In the genomic region with DNA sequence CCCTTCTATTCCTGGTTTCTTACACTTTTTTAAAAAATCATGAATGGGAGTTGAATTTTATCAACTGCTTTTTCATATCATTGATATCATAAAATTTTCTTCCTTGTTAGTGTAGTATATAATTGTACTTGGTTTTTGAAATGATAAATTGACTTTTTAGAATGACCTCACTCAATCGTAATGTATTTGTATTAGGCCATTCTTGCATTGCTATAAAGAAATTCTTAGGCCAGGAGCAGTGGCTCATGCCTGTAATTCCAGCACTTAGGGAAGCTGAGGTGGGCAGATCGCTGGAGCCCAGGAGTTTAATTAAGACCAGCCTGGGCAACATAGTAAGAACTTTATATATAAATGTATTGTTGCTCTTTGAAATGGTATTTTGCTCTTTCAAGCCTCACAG, we compare ENCODE assay signal across 21 cellular contexts. TPM values are rescaled to one million over a fixed set of nuclear protein-coding genes. Genes with fewer than 3 reads are reported as not detected.
DNase-seq lines count a peak whose midpoint lies in the region; ATAC-seq, FAIRE-seq and TF ChIP-seq lines count a peak whose summit lies in the region.
"Had no signal": no experiment of that assay in that cellular context is flagged by ENCODE, and none has a peak within 500 bp of the region (broad histone marks: within the 10 kb centered on the region; RNA-seq: fewer than 3 reads in every experiment).

No MANE protein-coding gene starts in this region.

- no peaks in the 10 kb centered on the region for H3K9me2 ChIP-seq in GM23248 (ENCODE audit: insufficient read depth)

- no peak overlapping the region for H3K27ac ChIP-seq in GM23248
- H3K27ac ChIP-seq in astrocyte (ENCODE audit: low read depth, low read length): no peak overlapping the region

- H3K9me3 ChIP-seq in GM23248 (ENCODE audit: low read depth): no peaks in the 10 kb centered on the region
- H3K9me3 ChIP-seq in astrocyte (ENCODE audit: insufficient read depth, low read depth, low read length): no peaks in the 10 kb centered on the region
- H3K9me3 ChIP-seq: BE2C had no signal

- H3K27me3 ChIP-seq in GM23248 (replicated peaks; ENCODE audit: insufficient read depth) (no peaks in the 10 kb centered on the region), astrocyte (ENCODE audit: insufficient read depth, low read length) (no peaks in the 10 kb centered on the region)
- H3K27me3 ChIP-seq: BE2C had no signal

- H3F3A ChIP-seq in GM23248 (ENCODE audit: insufficient read depth): peaks cover 9% of the 10 kb centered on the region

- peaks cover 94% of the 10 kb centered on the region for H3K79me2 ChIP-seq in GM23248 (ENCODE audit: insufficient read depth)
- peaks cover 47% of the 10 kb centered on the region for H3K79me2 ChIP-seq in astrocyte (ENCODE audit: insufficient read depth, low read length)

- peaks cover under 1% of the 10 kb centered on the region for H3K4me1 Mint-ChIP-seq in astrocyte (ENCODE audit: low read depth, unreplicated experiment)

- no peaks in the 10 kb centered on the region for H4K20me1 ChIP-seq in GM23248 (ENCODE audit: insufficient read depth)
- H4K20me1 ChIP-seq in astrocyte (ENCODE audit: insufficient read depth, low read length): peaks cover 9% of the 10 kb centered on the region

- H3K27ac Mint-ChIP-seq in astrocyte (ENCODE audit: unreplicated experiment): no peak overlapping the region
- H3K27ac Mint-ChIP-seq: CD4-positive, CD25-positive, alpha-beta regulatory T cell; H9 had no signal

- WGBS in GM23248 (ENCODE audit: low coverage in 1 of 2, low lambda C conversion rate in 2 of 2, missing lambda C conversion rate in 2 of 2), 2 experiments: 98% methylated on average over 2 of the region's 2 CpGs

- in situ Hi-C loops in GM23248 (cut with MboI): loop anchor here (25.0 kb wide), 1 partner anchor 422 kb away; no protein-coding TSS in a partner anchor

- H2AFZ ChIP-seq in GM23248 (no peak overlapping the region), astrocyte (ENCODE audit: low read depth, low read length) (no peak overlapping the region)

- no peak overlapping the region for H3K4me3 Mint-ChIP-seq in astrocyte (ENCODE audit: unreplicated experiment)
- H3K4me3 Mint-ChIP-seq: CD4-positive, CD25-positive, alpha-beta regulatory T cell; CD8-positive, alpha-beta memory T cell; H9 had no signal

- DNase-seq in GM23248 (peak; percentile 15), astrocyte (ENCODE audit: low read depth) (peak; percentile 19), iris pigment epithelial cell (ENCODE audit: low read depth) (peak; percentile 22)
- DNase-seq in stimulated activated naive CD8-positive, alpha-beta T cell treated with anti-CD3 and anti-CD28 coated beads, Interleukin-15, Interleukin-2, amounts not matched to agents 100 U/mL and 50 U/mL, for 24 hours: no peak
- DNase-seq: ACHN; BE2C; C1 segment of cervical spinal cord; CD4-positive, CD25-positive, alpha-beta regulatory T cell; CD8-positive, alpha-beta memory T cell; COR-L47; DMS 273 treated with DMSO at 0.1 percent for 48 hours; DMS53; DND-41; GDM1; H9 had no signal

- TF ChIP-seq CTCF in astrocyte (IDR thresholded peaks at IDR 0.05; ENCODE audit: insufficient read depth, low read depth, low read length): no peak

- H3K4me2 ChIP-seq in GM23248 (ENCODE audit: unreplicated experiment) (no peak overlapping the region), astrocyte (ENCODE audit: low read length) (no peak overlapping the region)

- no peak overlapping the region for H3K4me3 ChIP-seq in GM23248
- no peak overlapping the region for H3K4me3 ChIP-seq in astrocyte (ENCODE audit: insufficient read depth, low read depth, low read length)

- peak; percentile 20 for FAIRE-seq in astrocyte (lab: Jason Lieb, UNC)
- FAIRE-seq: GM12892, GM18507, H1 had no signal

- H3K36me3 ChIP-seq in GM23248 (ENCODE audit: low read depth) (peaks cover 13% of the 10 kb centered on the region; the same call in 1 of the 2 replicates), astrocyte (ENCODE audit: insufficient read depth, low read length) (peaks cover 6% of the 10 kb centered on the region)
- H3K36me3 ChIP-seq: BE2C had no signal

- H3K9ac ChIP-seq in GM23248 (no peak overlapping the region), astrocyte (ENCODE audit: low read length) (no peak overlapping the region)

- H3K4me1 ChIP-seq in GM23248 (ENCODE audit: insufficient read depth) (peaks cover 9% of the 10 kb centered on the region), astrocyte (ENCODE audit: insufficient read depth, low read length) (no peaks in the 10 kb centered on the region)
- H3K4me1 ChIP-seq: BE2C had no signal

- no peaks in the 10 kb centered on the region for H3K27me3 Mint-ChIP-seq in astrocyte (ENCODE audit: low read depth, unreplicated experiment)
- H3K27me3 Mint-ChIP-seq: CD4-positive, CD25-positive, alpha-beta regulatory T cell; CD8-positive, alpha-beta memory T cell had no signal

- H3K9me3 Mint-ChIP-seq in astrocyte (ENCODE audit: unreplicated experiment): no peaks in the 10 kb centered on the region
- H3K9me3 Mint-ChIP-seq: CD8-positive, alpha-beta memory T cell; H9 had no signal

- peaks cover 3% of the 10 kb centered on the region for H3K36me3 Mint-ChIP-seq in astrocyte (ENCODE audit: low read depth, unreplicated experiment)

- no peak for ATAC-seq in stimulated activated naive CD8-positive, alpha-beta T cell treated with anti-CD3 and anti-CD28 coated beads, Interleukin-15, Interleukin-2, amounts not matched to agents 100 U/mL and 50 U/mL, for 24 hours
- ATAC-seq in HG02642 (IDR thresholded peaks at IDR 0.05; ENCODE audit: poor library complexity, unreplicated experiment) (no peak), GM19397 (IDR thresholded peaks at IDR 0.05; ENCODE audit: unreplicated experiment) (no peak)

RNA-seq across cellular contexts. Expression of gene EXOC1, which starts 6.3 kb away (rescaled TPM):
- 44.7 and 46.9 TPM in 2 replicates for total RNA-seq in GM23248 (2014; rRNA removed; shearing (Covaris generic))
- 33.2 and 35.5 TPM in 2 replicates for polyA plus RNA-seq in GM23248 (2016; fragmentation: Nextera tagmentation; extraction: Ambion mirVana)
- total RNA-seq in astrocyte: 29.9 and 33.3 TPM in 2 replicates

RNA-seq across cellular contexts. Expression of gene EXOC1L, which starts 40.1 kb away (rescaled TPM):
- not detected in 2 replicates for total RNA-seq in GM23248 (2014; rRNA removed; shearing (Covaris generic))
- not detected in 2 replicates for polyA plus RNA-seq in GM23248 (2016; fragmentation: Nextera tagmentation; extraction: Ambion mirVana)
- total RNA-seq in astrocyte: not detected in 2 replicates
- total RNA-seq: CD4-positive, CD25-positive, alpha-beta regulatory T cell; CD8-positive, alpha-beta memory T cell; H1; H9; HT-29 had no signal
- polyA plus RNA-seq: CD4-positive, CD25-positive, alpha-beta regulatory T cell; CD8-positive, alpha-beta memory T cell had no signal
